In the genomic region with DNA sequence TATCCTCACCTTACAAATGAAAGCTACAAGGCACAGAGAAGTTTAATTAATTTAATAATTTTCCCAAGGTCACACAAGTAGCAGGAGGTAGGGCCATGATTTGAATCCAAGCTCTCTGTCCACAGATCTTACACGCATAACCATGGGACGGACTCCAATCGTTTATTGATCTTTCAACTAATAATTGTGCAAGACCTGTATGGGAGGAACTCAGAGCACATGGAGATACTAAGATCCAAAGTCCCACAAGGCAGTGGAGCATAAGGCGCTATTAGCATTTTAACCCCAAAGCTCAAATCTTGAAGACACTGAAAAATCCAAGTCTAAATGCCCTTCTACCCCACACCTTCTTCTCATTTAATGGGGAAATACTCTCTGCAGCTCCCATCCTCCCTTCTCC, we compare ENCODE assay signal across 15 cellular contexts.
DNase-seq lines count a peak whose midpoint lies in the region; ATAC-seq and TF ChIP-seq lines count a peak whose summit lies in the region.
"Had no signal": no experiment of that assay in that cellular context is flagged by ENCODE, and none has a peak within 500 bp of the region (broad histone marks: within the 10 kb centered on the region; RNA-seq: fewer than 3 reads in every experiment).

No MANE protein-coding gene starts in this region.

- H3K4me3 ChIP-seq in Caco-2 (ENCODE audit: low read depth, low read length) (no peak overlapping the region), hepatocyte (no peak overlapping the region), mesodermal cell (ENCODE audit: extremely low read depth, insufficient read depth, low read length, poor library complexity, severe bottlenecking) (no peak overlapping the region)
- H3K4me3 ChIP-seq: BLaER1 treated with 17β-estradiol and CSF1 and Interleukin-3, amounts not matched to agents 10 nM and 100 nM had no signal

- H3K27me3 Mint-ChIP-seq in Caco-2 (ENCODE audit: insufficient read depth, unreplicated experiment) (no peaks in the 10 kb centered on the region), progenitor cell of endocrine pancreas (peaks cover 3% of the 10 kb centered on the region)
- peaks cover under 1 to 6% of the 10 kb centered on the region in 2 donors for H3K27me3 Mint-ChIP-seq in effector memory CD8-positive, alpha-beta T cell
- H3K27me3 Mint-ChIP-seq: B cell had no signal

- H3K27ac Mint-ChIP-seq in Caco-2 (ENCODE audit: unreplicated experiment): peak overlapping the region; percentile 66
- peak overlapping the region; percentile 80 for H3K27ac Mint-ChIP-seq in progenitor cell of endocrine pancreas
- H3K27ac Mint-ChIP-seq in effector memory CD8-positive, alpha-beta T cell: no peak overlapping the region
- H3K27ac Mint-ChIP-seq: B cell; CD8-positive, alpha-beta T cell; H9 had no signal

- peak overlapping the region; percentile 10 for H3K4me3 Mint-ChIP-seq in Caco-2 (ENCODE audit: unreplicated experiment)
- no peak overlapping the region for H3K4me3 Mint-ChIP-seq in progenitor cell of endocrine pancreas (ENCODE audit: low read depth)
- no peak overlapping the region for H3K4me3 Mint-ChIP-seq in effector memory CD8-positive, alpha-beta T cell
- H3K4me3 Mint-ChIP-seq: B cell; CD8-positive, alpha-beta T cell; H9 had no signal

- H3K4me1 Mint-ChIP-seq in Caco-2 (ENCODE audit: low read depth, unreplicated experiment) (peaks cover 32% of the 10 kb centered on the region), progenitor cell of endocrine pancreas (ENCODE audit: low read depth) (peaks cover 42% of the 10 kb centered on the region)
- H3K4me1 Mint-ChIP-seq in effector memory CD8-positive, alpha-beta T cell (ENCODE audit: low read depth in 2 of 2): no peaks in the 10 kb centered on the region
- H3K4me1 Mint-ChIP-seq: B cell had no signal

- H3K27me3 ChIP-seq in Caco-2 (replicated peaks; ENCODE audit: control insufficient read depth, insufficient read depth, low read length): no peaks in the 10 kb centered on the region
- H3K27me3 ChIP-seq in hepatocyte: no peaks in the 10 kb centered on the region
- H3K27me3 ChIP-seq: BLaER1 treated with 17β-estradiol and CSF1 and Interleukin-3, amounts not matched to agents 10 nM and 100 nM had no signal

- intact Hi-C loops in Caco-2 (cut with micrococcal nuclease; ENCODE audit: unreplicated experiment): no loop called here

- H3K27ac ChIP-seq in hepatocyte (peak overlapping the region; percentile 58), mesodermal cell (ENCODE audit: low read depth, low read length, severe bottlenecking) (peak overlapping the region; percentile 71)
- H3K27ac ChIP-seq: BLaER1 treated with 17β-estradiol and CSF1 and Interleukin-3, amounts not matched to agents 10 nM and 100 nM had no signal

- ATAC-seq in effector memory CD8-positive, alpha-beta T cell (replicated peaks): no peak
- no peak for ATAC-seq in GM19467 (IDR thresholded peaks at IDR 0.05; ENCODE audit: unreplicated experiment)
- ATAC-seq: CD8-positive, alpha-beta T cell had no signal

- H3K4me1 ChIP-seq in Caco-2 (peaks cover 51% of the 10 kb centered on the region), hepatocyte (ENCODE audit: insufficient read depth) (peaks cover 30% of the 10 kb centered on the region), mesodermal cell (ENCODE audit: control insufficient read depth, insufficient read depth, low read length, poor library complexity, severe bottlenecking) (peaks cover 18% of the 10 kb centered on the region)

- CTCF ChIA-PET in Caco-2 (lab: Charles Lee): interaction anchor here (0.7 kb wide), 1 partner anchor 76 kb away, joined by 3 read pairs; no protein-coding TSS in a partner anchor

- DNase-seq in Caco-2: no peak
- no peak for DNase-seq in hepatocyte (ENCODE audit: low spot score)
- DNase-seq in progenitor cell of endocrine pancreas (ENCODE audit: low spot score, unreplicated experiment): no peak
- no peak for DNase-seq in effector memory CD8-positive, alpha-beta T cell
- no peak for DNase-seq in effector CD4-positive, alpha-beta T cell
- DNase-seq: 8988T; CD8-positive, alpha-beta T cell; DMS 273 treated with DMSO at 0.1 percent for 48 hours; DMS53; GOT3; H9 had no signal

- no peaks in the 10 kb centered on the region for H3K9me2 ChIP-seq in hepatocyte (replicated peaks; ENCODE audit: insufficient read depth)

- 80% methylated on average over 4 of the region's 4 CpGs for WGBS in hepatocyte (ENCODE audit: low lambda C conversion rate, missing lambda C conversion rate)
- 100% methylated on average over 4 of the region's 4 CpGs for WGBS in mesodermal cell (ENCODE audit: insufficient coverage in 2 of 2), 2 experiments

- H3K9me3 Mint-ChIP-seq in Caco-2 (ENCODE audit: unreplicated experiment) (no peaks in the 10 kb centered on the region), progenitor cell of endocrine pancreas (ENCODE audit: low read depth) (peaks cover 3% of the 10 kb centered on the region)
- peaks cover 3 to 7% of the 10 kb centered on the region in 2 donors for H3K9me3 Mint-ChIP-seq in effector memory CD8-positive, alpha-beta T cell
- H3K9me3 Mint-ChIP-seq: CD8-positive, alpha-beta T cell; H9 had no signal

- TF ChIP-seq CTCF in Caco-2 (IDR thresholded peaks at IDR 0.05; ENCODE audit: insufficient read depth in 1 of 2, low read depth in 1 of 2, low read length in 1 of 2, severe bottlenecking in 1 of 2, unreplicated experiment in 1 of 2) (no peak), hepatocyte (IDR thresholded peaks at IDR 0.05; ENCODE audit: poor library complexity) (no peak), progenitor cell of endocrine pancreas (IDR thresholded peaks at IDR 0.05; ENCODE audit: unreplicated experiment) (no peak)

- no peaks in the 10 kb centered on the region for H3K79me2 ChIP-seq in hepatocyte

- TSS peak; percentile 68 for BruUV-seq in Caco-2 (replicated peaks; lab: Mats Ljungman, UMichigan)

- H3K36me3 ChIP-seq in Caco-2 (ENCODE audit: control insufficient read depth, insufficient read depth, low read length) (no peaks in the 10 kb centered on the region), hepatocyte (replicated peaks; ENCODE audit: insufficient read depth, low read depth) (no peaks in the 10 kb centered on the region), mesodermal cell (ENCODE audit: control insufficient read depth, insufficient read depth, low read length) (no peaks in the 10 kb centered on the region)
- H3K36me3 ChIP-seq: BLaER1 treated with 17β-estradiol and CSF1 and Interleukin-3, amounts not matched to agents 10 nM and 100 nM had no signal

- H3K9me3 ChIP-seq in Caco-2 (no peaks in the 10 kb centered on the region), hepatocyte (ENCODE audit: low read depth) (no peaks in the 10 kb centered on the region), mesodermal cell (ENCODE audit: control insufficient read depth, low read length) (no peaks in the 10 kb centered on the region)
- H3K9me3 ChIP-seq: BLaER1 treated with 17β-estradiol and CSF1 and Interleukin-3, amounts not matched to agents 10 nM and 100 nM had no signal

- H3K4me2 ChIP-seq in hepatocyte: no peak overlapping the region
- H3K4me2 ChIP-seq: BLaER1 treated with 17β-estradiol and CSF1 and Interleukin-3, amounts not matched to agents 10 nM and 100 nM had no signal

- no peak overlapping the region for H2AFZ ChIP-seq in hepatocyte

- H3K36me3 Mint-ChIP-seq in Caco-2 (ENCODE audit: insufficient read depth, unreplicated experiment) (no peaks in the 10 kb centered on the region), progenitor cell of endocrine pancreas (ENCODE audit: insufficient read depth) (no peaks in the 10 kb centered on the region)
- H3K36me3 Mint-ChIP-seq in effector memory CD8-positive, alpha-beta T cell (ENCODE audit: insufficient read depth): no peaks in the 10 kb centered on the region
- H3K36me3 Mint-ChIP-seq: CD8-positive, alpha-beta T cell had no signal

- POLR2A ChIA-PET in Caco-2 (lab: Charles Lee): interaction anchor here (0.6 kb wide), 1 partner anchor 73 kb away, joined by 3 read pairs; no protein-coding TSS in a partner anchor

- no peaks in the 10 kb centered on the region for H4K20me1 ChIP-seq in hepatocyte (ENCODE audit: insufficient read depth, poor library complexity, severe bottlenecking)
- H4K20me1 ChIP-seq: BLaER1 treated with 17β-estradiol and CSF1 and Interleukin-3, amounts not matched to agents 10 nM and 100 nM had no signal

Comparison
In these comparisons a context has a peak if more than half of its experiments do, and no peak if none do; other contexts are left out.
1. H3K27ac Mint-ChIP-seq: peak in Caco-2 (single experiment) and progenitor cell of endocrine pancreas (single experiment); none in effector memory CD8-positive, alpha-beta T cell (0 of 2).